ENCODE assay signal across 9 cellular contexts in the genomic region with DNA sequence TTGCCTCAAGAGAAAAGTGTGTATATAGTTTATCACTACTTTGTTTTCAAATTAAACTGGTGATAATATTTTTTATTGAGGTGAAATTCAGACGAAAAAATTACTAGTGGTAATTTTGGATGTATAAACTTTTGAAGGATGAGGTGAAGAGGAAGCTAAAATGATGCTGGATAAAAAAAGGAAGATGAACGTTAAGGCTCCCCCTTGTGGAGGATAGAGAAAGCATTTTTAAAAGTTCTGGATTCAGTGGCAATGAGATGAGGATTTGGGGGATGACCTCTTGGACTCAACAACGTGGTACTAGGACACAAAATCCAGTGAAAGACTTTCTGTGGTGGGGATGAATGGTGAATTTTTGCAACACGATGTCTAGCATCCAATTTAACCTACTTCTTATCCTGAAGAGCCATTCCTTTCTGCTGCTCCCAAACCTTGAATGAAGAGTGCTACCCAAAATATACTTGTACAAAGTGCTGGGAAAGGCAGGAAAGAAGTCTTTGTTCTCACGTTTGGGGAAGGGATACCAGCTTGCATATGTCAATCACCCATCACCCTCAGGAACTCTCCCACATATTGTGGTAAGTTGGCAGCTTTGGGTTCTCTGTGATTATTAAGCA. TPM values are rescaled to one million over a fixed set of nuclear protein-coding genes. Genes with fewer than 3 reads are reported as not detected.
DNase-seq lines count a peak whose midpoint lies in the region; ATAC-seq and TF ChIP-seq lines count a peak whose summit lies in the region.
"Had no signal": no experiment of that assay in that cellular context is flagged by ENCODE, and none has a peak within 500 bp of the region (broad histone marks: within the 10 kb centered on the region; RNA-seq: fewer than 3 reads in every experiment).

No MANE protein-coding gene starts in this region.

- H3K4me2 ChIP-seq in hepatocyte = no peak overlapping the region

- WGBS in hepatocyte (ENCODE audit: low lambda C conversion rate, missing lambda C conversion rate) = 22% methylated on average over 5 of the region's 5 CpGs

- no peaks in the 10 kb centered on the region for H3K9me2 ChIP-seq in hepatocyte (replicated peaks; ENCODE audit: insufficient read depth)

- DNase-seq in AG04449 (ENCODE audit: low read depth, low spot score) (no peak), GM12864 (ENCODE audit: low read depth) (no peak), OCI-M1 (lab: John Stamatoyannopoulos, UW) (peak; percentile 66), hepatocyte (ENCODE audit: low spot score) (no peak), amniotic stem cell (lab: John Stamatoyannopoulos, UW) (no peak), NCI-H226 (no peak)
- DNase-seq: MG63 had no signal

- TF ChIP-seq CTCF in AG04449 (IDR thresholded peaks at IDR 0.05; ENCODE audit: insufficient read depth, low read length, missing control alignments) = peak; percentile 11
- TF ChIP-seq CTCF in GM12864 (IDR thresholded peaks at IDR 0.05; ENCODE audit: low read depth, low read length, missing control alignments) = peak; percentile 58
- TF ChIP-seq CTCF in hepatocyte (IDR thresholded peaks at IDR 0.05; ENCODE audit: poor library complexity) = peak; percentile 27

- H3K4me1 ChIP-seq in hepatocyte (ENCODE audit: insufficient read depth) = no peaks in the 10 kb centered on the region

- no peaks in the 10 kb centered on the region for H4K20me1 ChIP-seq in hepatocyte (ENCODE audit: insufficient read depth, poor library complexity, severe bottlenecking)

- H3K4me3 ChIP-seq in AG04449 (ENCODE audit: low read depth, low read length) = no peak overlapping the region
- H3K4me3 ChIP-seq in GM12864 (ENCODE audit: low read depth, low read length) = no peak overlapping the region
- H3K4me3 ChIP-seq in hepatocyte = no peak overlapping the region
- H3K4me3 ChIP-seq: MG63 had no signal

- H3K36me3 ChIP-seq in hepatocyte (replicated peaks; ENCODE audit: insufficient read depth, low read depth) = no peaks in the 10 kb centered on the region
- H3K36me3 ChIP-seq: MG63 had no signal

- no peak overlapping the region for H2AFZ ChIP-seq in hepatocyte

- POLR2A ChIA-PET in AG04449 (lab: Yijun Ruan, JAX) = no interaction called here

- no peaks in the 10 kb centered on the region for H3K79me2 ChIP-seq in hepatocyte

- ATAC-seq in HG02884 (IDR thresholded peaks at IDR 0.05; ENCODE audit: unreplicated experiment) (no peak), GM21526 (IDR thresholded peaks at IDR 0.05; ENCODE audit: low FRiP score, unreplicated experiment) (no peak)

- H3K27me3 ChIP-seq in hepatocyte = no peaks in the 10 kb centered on the region
- H3K27me3 ChIP-seq: MG63 had no signal

- CTCF ChIA-PET in AG04449 (lab: Yijun Ruan, JAX) = interaction anchor here (1.6 to 1.7 kb wide), 2 partner anchors 140 to 164 kb away, joined by 3 to 5 read pairs; no protein-coding TSS in a partner anchor

- H3K9me3 ChIP-seq in hepatocyte (ENCODE audit: low read depth) = no peaks in the 10 kb centered on the region
- H3K9me3 ChIP-seq: MG63 had no signal

- H3K27ac ChIP-seq in hepatocyte = no peak overlapping the region

RNA-seq across cellular contexts. Expression of gene SIGLEC5, which starts 7.3 kb away (rescaled TPM):
- not detected in 2 replicates for total RNA-seq in hepatocyte
- polyA plus RNA-seq in hepatocyte = not detected in 2 replicates

RNA-seq across cellular contexts. Expression of gene SIGLEC14, which starts 9.2 kb away (rescaled TPM):
- total RNA-seq in hepatocyte = 0.13 TPM in 1 of 2 replicates, not detected in the other
- 0.15 and 0.47 TPM in 2 replicates for polyA plus RNA-seq in hepatocyte

RNA-seq across cellular contexts. Expression of gene SPACA6, which starts 55.7 kb away (rescaled TPM):
- total RNA-seq in hepatocyte = 6.9 and 7.2 TPM in 2 replicates
- 13.1 and 17.7 TPM in 2 replicates for polyA plus RNA-seq in hepatocyte
